ENCODE assay signal across 8 cellular contexts in genomic region chr3:14548321-14548729, GRCh38. TPM values are rescaled to one million over a fixed set of nuclear protein-coding genes. Genes with fewer than 3 reads are reported as not detected.
A peak's percentile ranks its signal among the peaks of the same experiment; 100 is the strongest.
DNase-seq lines count a peak whose midpoint lies in the region; ATAC-seq lines count a peak whose summit lies in the region.

No MANE protein-coding gene starts in this region.

- no peaks in the 10 kb centered on the region for H3K4me1 Mint-ChIP-seq in T-cell

- no peaks in the 10 kb centered on the region for H3K36me3 Mint-ChIP-seq in T-cell

- ATAC-seq in T-cell (replicated peaks in 1 of 4): peak in 3 of 4 experiments; percentile 51 to 60 (median 60)
- peak; percentile 72 for ATAC-seq in left lobe of liver
- ATAC-seq in GM21526 (IDR thresholded peaks at IDR 0.05; ENCODE audit: low FRiP score, unreplicated experiment): no peak

- DNase-seq in DMS79 treated with DMSO at 0.1 percent for 48 hours (lab: John Stamatoyannopoulos, UW) (peak; percentile 1), DMS79 (lab: John Stamatoyannopoulos, UW) (no peak), LHCN-M2 (ENCODE audit: low read depth) (peak; percentile 39), T-cell (peak in 23 of 34 experiments; percentile 5 to 38 (median 17)), cerebellar cortex (ENCODE audit: low spot score) (peak; percentile 66), left lobe of liver (ENCODE audit: low spot score) (no peak)
- DNase-seq in stimulated activated CD4-positive, alpha-beta T cell treated with anti-CD3 and anti-CD28 coated beads, TNF-alpha, amount 100 ng/mL, for 24 hours (ENCODE audit: low read depth in 3 of 3): peak; percentile 7 to 38 (median 11)

- H3K27ac Mint-ChIP-seq in T-cell: no peak overlapping the region

- POLR2A ChIA-PET in T-cell (lab: Charles Lee): no interaction called here

- no peak overlapping the region for H3K4me3 Mint-ChIP-seq in T-cell

- no peaks in the 10 kb centered on the region for H3K9me3 Mint-ChIP-seq in T-cell

- H3K27me3 Mint-ChIP-seq in T-cell: peaks cover 44 to 46% of the 10 kb centered on the region in 2 donors

- CTCF ChIA-PET in T-cell (lab: Charles Lee): interaction anchor here in 1 of 2 donors (0.6 kb wide), 1 partner anchor 345 kb away, joined by 3 read pairs; no protein-coding TSS in a partner anchor

RNA-seq across cellular contexts. Expression of gene GRIP2, which starts 8.2 kb away (rescaled TPM):
- total RNA-seq in LHCN-M2 (2014; rRNA removed): not detected in 2 replicates
- polyA plus RNA-seq in LHCN-M2 (2012): 0.01 TPM
- under 1 TPM in 1 of 5 donors, not detected in 4; 0.20 TPM for total RNA-seq in T-cell
- 0.40 TPM for total RNA-seq in left lobe of liver

Comparison
In these comparisons a context has a peak if more than half of its experiments do, and no peak if none do; other contexts are left out.
1. DNase-seq: peak in DMS79 treated with DMSO at 0.1 percent for 48 hours (single experiment), LHCN-M2 (single experiment), T-cell (23 of 34), cerebellar cortex (single experiment) and stimulated activated CD4-positive, alpha-beta T cell treated with anti-CD3 and anti-CD28 coated beads, TNF-alpha, amount 100 ng/mL, for 24 hours (3 of 3); none in DMS79 (single experiment) and left lobe of liver (single experiment).